Comparison of ENCODE assay signal across 32 cellular contexts in genomic region chr3:122010506-122010905, GRCh38. TPM values are rescaled to one million over a fixed set of nuclear protein-coding genes. Genes with fewer than 3 reads are reported as not detected.
"Had no signal": no experiment of that assay in that cellular context is flagged by ENCODE, and none has a peak within 500 bp of the region (broad histone marks: within the 10 kb centered on the region; RNA-seq: fewer than 3 reads in every experiment).

No MANE protein-coding gene starts in this region.

- H3K36me3 ChIP-seq: left ventricle myocardium inferior, ovary, right atrium auricular region, right lobe of liver, stomach, thyroid gland, transverse colon, upper lobe of left lung, vagina had no signal

- H3K36me3 Mint-ChIP-seq: naive thymus-derived CD4-positive, alpha-beta T cell; natural killer cell treated with Interleukin-12 subunit alpha and Interleukin-12 subunit beta and Interleukin-15 and Interleukin-18, amount 100 ng/mL, for 72 hours; stimulated activated memory B cell treated with anti-CD40 and anti-IgM and Interleukin-4, amounts not matched to agents 10 μg/mL and 1 μg/mL and 100 μg/mL, for 72 hours had no signal

- DNase-seq: islet precursor cell; left ventricle myocardium inferior; midbrain; mucosa of descending colon; naive thymus-derived CD4-positive, alpha-beta T cell; ovary; right lobe of liver; stimulated activated CD4-positive, alpha-beta T cell treated with anti-CD3 and anti-CD28 coated beads, Interleukin-1b, Interleukin-23, amount 100 ng/mL, for 48 hours; stimulated activated CD4-positive, alpha-beta T cell treated with anti-CD3 and anti-CD28 coated beads, Interleukin-2, amount 100 ng/mL, for 48 hours; stimulated activated CD4-positive, alpha-beta T cell treated with anti-CD3 and anti-CD28 coated beads, Interleukin-4, amount 100 ng/mL, for 4 hours; stimulated activated CD8-positive, alpha-beta memory T cell treated with anti-CD3 and anti-CD28 coated beads, Interleukin-4, amount 100 ng/mL, for 48 hours; stimulated activated naive CD8-positive, alpha-beta T cell treated with anti-CD3 and anti-CD28 coated beads, Interleukin-15, Interleukin-2, amounts not matched to agents 100 U/mL and 50 U/mL, for 24 hours; stomach; testis; thyroid gland; transverse colon; upper lobe of left lung had no signal

- H3K4me3 Mint-ChIP-seq: naive thymus-derived CD4-positive, alpha-beta T cell; natural killer cell treated with Interleukin-12 subunit alpha and Interleukin-12 subunit beta and Interleukin-15 and Interleukin-18, amount 100 ng/mL, for 72 hours; stimulated activated memory B cell treated with anti-CD40 and anti-IgM and Interleukin-4, amounts not matched to agents 10 μg/mL and 1 μg/mL and 100 μg/mL, for 72 hours had no signal

- H3K9me3 Mint-ChIP-seq: naive thymus-derived CD4-positive, alpha-beta T cell; natural killer cell treated with Interleukin-12 subunit alpha and Interleukin-12 subunit beta and Interleukin-15 and Interleukin-18, amount 100 ng/mL, for 72 hours; stimulated activated memory B cell treated with anti-CD40 and anti-IgM and Interleukin-4, amounts not matched to agents 10 μg/mL and 1 μg/mL and 100 μg/mL, for 72 hours had no signal

- ATAC-seq: mucosa of descending colon; naive thymus-derived CD4-positive, alpha-beta T cell; natural killer cell treated with Interleukin-12 subunit alpha and Interleukin-12 subunit beta and Interleukin-15 and Interleukin-18, amount 100 ng/mL, for 72 hours; right lobe of liver; stimulated activated memory B cell treated with anti-CD40 and anti-IgM and Interleukin-4, amounts not matched to agents 10 μg/mL and 1 μg/mL and 100 μg/mL, for 72 hours; stimulated activated naive CD8-positive, alpha-beta T cell treated with anti-CD3 and anti-CD28 coated beads, Interleukin-15, Interleukin-2, amounts not matched to agents 100 U/mL and 50 U/mL, for 24 hours had no signal

- H3K27me3 Mint-ChIP-seq: stimulated activated memory B cell treated with anti-CD40 and anti-IgM and Interleukin-4, amounts not matched to agents 10 μg/mL and 1 μg/mL and 100 μg/mL, for 72 hours had no signal

- H3K27me3 ChIP-seq: ovary, right atrium auricular region, right lobe of liver, testis, thyroid gland, transverse colon, upper lobe of left lung, vagina had no signal

- H3K4me3 ChIP-seq: left ventricle myocardium inferior, lung, mucosa of descending colon, ovary, right atrium auricular region, right lobe of liver, smooth muscle cell, stomach, testis, thyroid gland, transverse colon, upper lobe of left lung, vagina had no signal

- H3K4me1 ChIP-seq: left ventricle myocardium inferior, right atrium auricular region, right lobe of liver, thyroid gland, vagina had no signal

- H3K27ac Mint-ChIP-seq: naive thymus-derived CD4-positive, alpha-beta T cell; natural killer cell treated with Interleukin-12 subunit alpha and Interleukin-12 subunit beta and Interleukin-15 and Interleukin-18, amount 100 ng/mL, for 72 hours had no signal

- H3K4me2 ChIP-seq: smooth muscle cell had no signal

- H3K27ac ChIP-seq: left ventricle myocardium inferior, ovary, right atrium auricular region, right lobe of liver, stomach, testis, thyroid gland, transverse colon, upper lobe of left lung, vagina had no signal

RNA-seq across cellular contexts. Expression of gene ILDR1, which starts 11.5 kb away (rescaled TPM):
- total RNA-seq: mesenteric fat pad, myocyte, omental fat pad, pulmonary artery endothelial cell, right atrium auricular region, skeletal muscle tissue had no signal
- polyA plus RNA-seq: naive thymus-derived CD4-positive, alpha-beta T cell; neural cell; smooth muscle cell had no signal

RNA-seq across cellular contexts. Expression of gene CD86, which starts 44.7 kb away (rescaled TPM):
- total RNA-seq: kidney epithelial cell, myocyte, progenitor cell of endocrine pancreas, pulmonary artery endothelial cell, renal cortical epithelial cell, smooth muscle cell had no signal
- polyA plus RNA-seq: neural cell, smooth muscle cell had no signal
